Comparison of ENCODE assay signal across 21 cellular contexts in genomic region chr2:72813841-72814240, GRCh38. TPM values are rescaled to one million over a fixed set of nuclear protein-coding genes. Genes with fewer than 3 reads are reported as not detected.
DNase-seq lines count a peak whose midpoint lies in the region; ATAC-seq and TF ChIP-seq lines count a peak whose summit lies in the region.
"Had no signal": no experiment of that assay in that cellular context is flagged by ENCODE, and none has a peak within 500 bp of the region (broad histone marks: within the 10 kb centered on the region; RNA-seq: fewer than 3 reads in every experiment).

No MANE protein-coding gene starts in this region.

- H3K4me3 Mint-ChIP-seq in CD14-positive monocyte = no peak overlapping the region
- H3K4me3 Mint-ChIP-seq in endodermal cell = no peak overlapping the region
- H3K4me3 Mint-ChIP-seq: activated CD8-positive, alpha-beta memory T cell treated with anti-CD3 and anti-CD28 coated beads, Interleukin-2, amount 10 ng/mL, durations not matched to agents 7 days and 5 days; stimulated activated naive CD8-positive, alpha-beta T cell treated with anti-CD3 and anti-CD28 coated beads, Interleukin-15, Interleukin-2, amounts not matched to agents 100 ng/mL and 50 ng/mL, for 24 hours had no signal

- ATAC-seq in GM19467 (IDR thresholded peaks at IDR 0.05; ENCODE audit: unreplicated experiment) = no peak
- ATAC-seq: activated CD8-positive, alpha-beta memory T cell treated with anti-CD3 and anti-CD28 coated beads, Interleukin-2, amount 10 ng/mL, durations not matched to agents 7 days and 5 days; K562 had no signal

- H3K27me3 ChIP-seq in fibroblast of lung (ENCODE audit: control insufficient read depth, insufficient read depth, low read length) (no peaks in the 10 kb centered on the region), layer of hippocampus (ENCODE audit: control insufficient read depth, insufficient read depth, low read length) (no peaks in the 10 kb centered on the region), endodermal cell (ENCODE audit: control insufficient read depth, insufficient read depth, low read length, poor library complexity, severe bottlenecking) (no peaks in the 10 kb centered on the region)
- H3K27me3 ChIP-seq: ascending aorta, hepatocyte had no signal

- H3K36me3 Mint-ChIP-seq in CD14-positive monocyte (peaks cover 0 to 6% of the 10 kb centered on the region in 2 donors), endodermal cell (ENCODE audit: low read depth) (peaks cover 25% of the 10 kb centered on the region)

- H3K27ac ChIP-seq in fibroblast of lung (ENCODE audit: insufficient read depth, low read length) (no peak overlapping the region), layer of hippocampus (ENCODE audit: low read depth, low read length) (peak overlapping the region; percentile 32), endodermal cell (ENCODE audit: low read depth, low read length) (no peak overlapping the region)
- H3K27ac ChIP-seq: ascending aorta, hepatocyte, parathyroid adenoma had no signal

- H3K27ac Mint-ChIP-seq in CD14-positive monocyte (no peak overlapping the region), endodermal cell (no peak overlapping the region)
- H3K27ac Mint-ChIP-seq: activated CD8-positive, alpha-beta memory T cell treated with anti-CD3 and anti-CD28 coated beads, Interleukin-2, amount 10 ng/mL, durations not matched to agents 7 days and 5 days; stimulated activated naive CD8-positive, alpha-beta T cell treated with anti-CD3 and anti-CD28 coated beads, Interleukin-15, Interleukin-2, amounts not matched to agents 100 ng/mL and 50 ng/mL, for 24 hours had no signal

- no peak overlapping the region for H3K9ac ChIP-seq in fibroblast of lung (ENCODE audit: insufficient read depth, low read length)
- H3K9ac ChIP-seq in endodermal cell (ENCODE audit: extremely low read depth, low read length, poor library complexity, severe bottlenecking) = no peak overlapping the region
- H3K9ac ChIP-seq: parathyroid adenoma had no signal

- H3K27me3 Mint-ChIP-seq in CD14-positive monocyte (ENCODE audit: low read depth in 3 of 3) = peaks cover 0 to 3% (median 3%) of the 10 kb centered on the region in 3 donors
- H3K27me3 Mint-ChIP-seq in endodermal cell (ENCODE audit: insufficient read depth) = no peaks in the 10 kb centered on the region
- H3K27me3 Mint-ChIP-seq: activated CD8-positive, alpha-beta memory T cell treated with anti-CD3 and anti-CD28 coated beads, Interleukin-2, amount 10 ng/mL, durations not matched to agents 7 days and 5 days; stimulated activated naive CD8-positive, alpha-beta T cell treated with anti-CD3 and anti-CD28 coated beads, Interleukin-15, Interleukin-2, amounts not matched to agents 100 ng/mL and 50 ng/mL, for 24 hours had no signal

- 88 to 94% methylated on average over 2 of the region's 2 CpGs for WGBS in endodermal cell (ENCODE audit: insufficient coverage in 1 of 2, insufficient read length in 1 of 2), 2 experiments

- no peaks in the 10 kb centered on the region for H3K36me3 ChIP-seq in fibroblast of lung (ENCODE audit: control insufficient read depth, insufficient read depth, low read length)
- H3K36me3 ChIP-seq in endodermal cell (ENCODE audit: control insufficient read depth, insufficient read depth, low read length) = peaks cover 20% of the 10 kb centered on the region

- H3K4me2 ChIP-seq in fibroblast of lung (ENCODE audit: extremely low read depth, insufficient read depth, low read length) = no peak overlapping the region
- H3K4me2 ChIP-seq: hepatocyte had no signal

- no peak for TF ChIP-seq CTCF in fibroblast of lung (conservative IDR thresholded peaks at IDR 0.05 in 1 of 2, IDR thresholded peaks at IDR 0.05 in 1 of 2; ENCODE audit: low read depth in 1 of 2, low read length in 2 of 2)
- TF ChIP-seq CTCF in CD14-positive monocyte (IDR thresholded peaks at IDR 0.05) = no peak
- no peak for TF ChIP-seq CTCF in endodermal cell (conservative IDR thresholded peaks at IDR 0.05)

- peaks cover 6 to 11% (median 8%) of the 10 kb centered on the region in 7 donors for H3K9me3 Mint-ChIP-seq in CD14-positive monocyte
- peaks cover 13% of the 10 kb centered on the region for H3K9me3 Mint-ChIP-seq in endodermal cell

- no peak overlapping the region for H3K4me3 ChIP-seq in fibroblast of lung (replicated peaks in 1 of 4; ENCODE audit: control extremely low read depth in 1 of 4, insufficient read depth in 1 of 4, low read depth in 3 of 4, low read length in 4 of 4)
- H3K4me3 ChIP-seq in endodermal cell (ENCODE audit: low read length) = no peak overlapping the region
- H3K4me3 ChIP-seq: ascending aorta, hepatocyte, K562 had no signal

- H4K20me1 ChIP-seq in fibroblast of lung (ENCODE audit: control insufficient read depth, extremely low read depth, insufficient read depth, low read length) = no peaks in the 10 kb centered on the region

- intact Hi-C loops in CD14-positive monocyte (cut with micrococcal nuclease) = no loop called here

- H3K79me2 ChIP-seq in fibroblast of lung (ENCODE audit: control insufficient read depth, insufficient read depth, low read length) = peaks cover 4% of the 10 kb centered on the region

- no peaks in the 10 kb centered on the region for H3K9me3 ChIP-seq in fibroblast of lung (ENCODE audit: control insufficient read depth, insufficient read depth, low read depth, low read length)
- H3K9me3 ChIP-seq in endodermal cell (ENCODE audit: control insufficient read depth, low read length) = peaks cover 21% of the 10 kb centered on the region

- H3K4me1 ChIP-seq in fibroblast of lung (ENCODE audit: control insufficient read depth, extremely low read depth, insufficient read depth, low read length) (no peaks in the 10 kb centered on the region), endodermal cell (ENCODE audit: control insufficient read depth, insufficient read depth, low read length) (no peaks in the 10 kb centered on the region)
- H3K4me1 ChIP-seq: ascending aorta, parathyroid adenoma had no signal

- peak; percentile 27 for DNase-seq in Ammon's horn (ENCODE audit: low spot score)
- DNase-seq in amniotic epithelial cell (ENCODE audit: low read depth) = peak; percentile 66
- DNase-seq in fibroblast of lung (ENCODE audit: low read depth in 2 of 2) = peak; percentile 59 to 61
- DNase-seq in NCI-H1417 (lab: John Stamatoyannopoulos, UW) = no peak
- no peak for DNase-seq in CD14-positive monocyte (ENCODE audit: low spot score)
- DNase-seq in endodermal cell = no peak
- DNase-seq: ACHN; activated CD8-positive, alpha-beta memory T cell treated with anti-CD3 and anti-CD28 coated beads, Interleukin-2, amount 10 ng/mL, durations not matched to agents 7 days and 5 days; activated gamma-delta T cell; left cardiac atrium; NCI-H345; SHP77; stimulated activated CD4-positive, alpha-beta T cell treated with anti-CD3 and anti-CD28 coated beads, Interleukin-12 subunit alpha, Interleukin-12 subunit beta, amount 100 ng/mL, for 4 hours; T-helper 2 cell had no signal

- H3K4me1 Mint-ChIP-seq in CD14-positive monocyte (no peaks in the 10 kb centered on the region), endodermal cell (peaks cover 4% of the 10 kb centered on the region)

- H2AFZ ChIP-seq in fibroblast of lung (ENCODE audit: low read length) = no peak overlapping the region
- H2AFZ ChIP-seq: hepatocyte, parathyroid adenoma had no signal

RNA-seq across cellular contexts. Expression of gene EXOC6B, which starts 12.0 kb away (rescaled TPM):
- total RNA-seq in fibroblast of lung (25.9 and 36.5 TPM in 2 replicates), endodermal cell (10 to 100 TPM; 51.3 to 68.9 TPM)
- polyA plus RNA-seq in fibroblast of lung (24.9 and 26.3 TPM in 2 replicates), CD14-positive monocyte (1 to 10 TPM; 1.8 to 2.1 TPM)
- polyA plus RNA-seq in fibroblast of lung (2012) = 17.4 and 18.0 TPM in 2 replicates
- polyA minus RNA-seq in fibroblast of lung (ENCODE audit: low replicate concordance) = 37.0 and 56.5 TPM in 2 replicates
- 19.8 TPM for polyA plus RNA-seq in endodermal cell (2013, experiment 1 of 2)
- 18.6 TPM for polyA plus RNA-seq in endodermal cell (2013, experiment 2 of 2)

Comparison
In these comparisons a context has a peak if more than half of its experiments do, and no peak if none do; other contexts are left out.
1. DNase-seq: peak in Ammon's horn (single experiment), amniotic epithelial cell (single experiment) and fibroblast of lung (2 of 2); none in NCI-H1417 (0 of 3), CD14-positive monocyte (single experiment) and endodermal cell (single experiment).